Comparison of ENCODE assay signal across 9 cellular contexts in the genomic region with DNA sequence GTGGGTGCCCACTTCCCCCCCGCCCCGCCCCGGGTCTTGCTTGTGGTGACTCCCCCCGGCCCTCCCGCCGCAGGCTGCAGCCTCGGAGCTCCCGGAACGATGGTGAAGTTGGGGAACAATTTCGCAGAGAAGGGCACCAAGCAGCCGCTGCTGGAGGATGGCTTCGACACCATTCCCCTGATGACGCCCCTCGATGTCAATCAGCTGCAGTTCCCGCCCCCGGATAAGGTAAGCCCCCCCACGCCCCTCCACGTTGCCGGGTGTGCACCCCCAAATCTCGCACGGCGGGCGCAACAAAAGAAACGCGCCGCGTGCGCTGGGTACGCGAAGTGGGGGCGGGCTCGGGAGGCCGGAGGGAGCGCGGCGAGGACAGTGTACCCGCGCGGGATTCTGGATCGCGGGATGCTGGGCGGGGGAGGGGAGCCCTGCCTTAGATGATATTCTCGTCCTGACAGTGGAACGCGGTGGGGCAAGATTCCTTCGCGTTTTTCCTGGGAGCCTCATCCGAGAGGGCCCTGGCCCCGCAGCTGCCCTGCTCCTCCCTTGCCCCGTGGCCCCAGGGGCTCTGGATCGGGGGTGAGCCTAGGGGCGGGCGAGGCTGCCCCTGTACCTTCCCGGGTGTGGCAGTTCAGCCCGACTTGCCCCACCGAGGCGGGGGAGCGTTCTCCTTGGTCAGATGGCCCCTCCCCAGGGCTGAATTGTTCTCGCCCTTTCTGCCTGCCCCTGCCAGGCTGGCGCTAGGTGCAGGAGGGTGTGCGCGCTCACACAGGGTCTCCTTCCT. TPM values are rescaled to one million over a fixed set of nuclear protein-coding genes. Genes with fewer than 3 reads are reported as not detected.
A peak's percentile ranks its signal among the peaks of the same experiment; 100 is the strongest.
DNase-seq lines count a peak whose midpoint lies in the region; ATAC-seq, FAIRE-seq and TF ChIP-seq lines count a peak whose summit lies in the region.
"Had no signal": no experiment of that assay in that cellular context is flagged by ENCODE, and none has a peak within 500 bp of the region (broad histone marks: within the 10 kb centered on the region; RNA-seq: fewer than 3 reads in every experiment).

No MANE protein-coding gene starts in this region.

- CTCF ChIA-PET in PC-3 (lab: Charles Lee): no interaction called here

- H3K27ac ChIP-seq in GM23338 (ENCODE audit: low read depth) (no peak overlapping the region), PC-3 (ENCODE audit: low read length) (no peak overlapping the region), esophagus (ENCODE audit: low read depth in 2 of 2, low read length in 1 of 2) (no peak overlapping the region), psoas muscle (no peak overlapping the region)

- intact Hi-C loops in PC-3 (cut with micrococcal nuclease): no loop called here
- intact Hi-C loops in psoas muscle (cut with DNase I): no loop called here

- peaks cover 6% of the 10 kb centered on the region for H3K4me1 ChIP-seq in GM23338 (ENCODE audit: insufficient read depth)
- no peaks in the 10 kb centered on the region for H3K4me1 ChIP-seq in PC-3 (ENCODE audit: insufficient read depth, low read length)
- H3K4me1 ChIP-seq in esophagus (ENCODE audit: control insufficient read depth in 2 of 2, insufficient read depth in 2 of 2, low read length in 1 of 2): peaks cover 4 to 26% of the 10 kb centered on the region in 2 donors
- peaks cover 10% of the 10 kb centered on the region for H3K4me1 ChIP-seq in psoas muscle

- H3K4me3 Mint-ChIP-seq in GM23338: peak overlapping the region; percentile 70

- H3K9me3 ChIP-seq in PC-3 (ENCODE audit: low read length) (no peaks in the 10 kb centered on the region), esophagus (ENCODE audit: control insufficient read depth in 2 of 2, insufficient read depth in 1 of 2, low read depth in 1 of 2, low read length in 1 of 2) (peaks cover 0 to 3% of the 10 kb centered on the region in 2 donors), psoas muscle (no peaks in the 10 kb centered on the region)

- FAIRE-seq in GM12892 (lab: Jason Lieb, UNC): no peak
- FAIRE-seq: TTC549 had no signal

- H3K9me2 ChIP-seq in GM23338 (ENCODE audit: insufficient read depth) (no peaks in the 10 kb centered on the region), PC-3 (replicated peaks; ENCODE audit: low read length) (no peaks in the 10 kb centered on the region)

- no peak overlapping the region for H3K9ac ChIP-seq in PC-3 (ENCODE audit: low read length)

- H3K27ac Mint-ChIP-seq in GM23338: no peak overlapping the region

- H3K4me3 ChIP-seq in GM23338 (peak overlapping the region; percentile 84), PC-3 (ENCODE audit: low read length) (no peak overlapping the region), esophagus (ENCODE audit: low read depth in 1 of 2, low read length in 2 of 2) (peak overlapping the region; percentile 53 to 70), psoas muscle (peak overlapping the region; percentile 60)

- ATAC-seq in GM23338 (peak; percentile 10), PC-3 (no peak), psoas muscle (no peak), GM21423 (IDR thresholded peaks at IDR 0.05; ENCODE audit: unreplicated experiment) (no peak), GM18870 (IDR thresholded peaks at IDR 0.05; ENCODE audit: unreplicated experiment) (no peak)

- H3F3A ChIP-seq in GM23338 (replicated peaks; ENCODE audit: low read depth) (no peaks in the 10 kb centered on the region), PC-3 (ENCODE audit: low read length, unreplicated experiment) (no peaks in the 10 kb centered on the region)

- H3K27me3 Mint-ChIP-seq in GM23338 (ENCODE audit: insufficient read depth, low read depth, poor library complexity): peaks cover 35% of the 10 kb centered on the region

- no peaks in the 10 kb centered on the region; the same call in 1 of the 2 replicates for H4K20me1 ChIP-seq in GM23338 (replicated peaks; ENCODE audit: insufficient read depth)
- no peaks in the 10 kb centered on the region for H4K20me1 ChIP-seq in PC-3 (ENCODE audit: low read length)

- WGBS in esophagus, 2 donors: 2 to 3% methylated on average over 58 to 62 of the region's 62 CpGs
- 2 to 4% (median 3%) methylated on average over 53 to 62 of the region's 62 CpGs for WGBS in psoas muscle, 3 donors

- peaks cover 14% of the 10 kb centered on the region for H3K36me3 Mint-ChIP-seq in GM23338 (ENCODE audit: low read depth)

- peaks cover 13% of the 10 kb centered on the region for H3K4me1 Mint-ChIP-seq in GM23338

- BruUV-seq in PC-3 (replicated peaks; lab: Mats Ljungman, UMichigan): no TSS peak

- no peak for TF ChIP-seq CTCF in GM23338 (conservative IDR thresholded peaks at IDR 0.05; ENCODE audit: low read depth in 2 of 2)
- TF ChIP-seq CTCF in PC-3 (conservative IDR thresholded peaks at IDR 0.05; ENCODE audit: low read depth, low read length): no peak
- TF ChIP-seq CTCF in psoas muscle (IDR thresholded peaks at IDR 0.05): no peak

- H2AFZ ChIP-seq in GM23338 (peak overlapping the region; percentile 59; the same call in 1 of the 2 replicates), PC-3 (ENCODE audit: low read length) (no peak overlapping the region)

- H3K4me2 ChIP-seq in GM23338: peak overlapping the region; percentile 92
- H3K4me2 ChIP-seq in PC-3 (ENCODE audit: low read length): 0 out of 2 replicates have a peak overlapping the region, but pooled peaks have one; percentile 26

- POLR2A ChIA-PET in PC-3 (lab: Charles Lee; ENCODE audit: unreplicated experiment): no interaction called here

- H3K79me2 ChIP-seq in GM23338 (replicated peaks; ENCODE audit: insufficient read depth) (no peaks in the 10 kb centered on the region), PC-3 (ENCODE audit: low read length) (no peaks in the 10 kb centered on the region)

- H3K36me3 ChIP-seq in GM23338 (ENCODE audit: insufficient read depth): no peaks in the 10 kb centered on the region
- no peaks in the 10 kb centered on the region for H3K36me3 ChIP-seq in PC-3 (ENCODE audit: low read depth, low read length)
- peaks cover 0 to 7% of the 10 kb centered on the region in 2 donors for H3K36me3 ChIP-seq in esophagus (ENCODE audit: control insufficient read depth in 2 of 2, insufficient read depth in 2 of 2, low read length in 1 of 2)
- H3K36me3 ChIP-seq in psoas muscle (ENCODE audit: insufficient read depth in 1 of 2, low read depth in 1 of 2): no peaks in the 10 kb centered on the region

- H3K27me3 ChIP-seq in GM23338 (ENCODE audit: insufficient read depth) (peaks cover 48% of the 10 kb centered on the region), PC-3 (ENCODE audit: low read length) (peaks cover 42% of the 10 kb centered on the region), esophagus (ENCODE audit: control insufficient read depth in 1 of 2, insufficient read depth in 2 of 2, low read length in 2 of 2) (no peaks in the 10 kb centered on the region), psoas muscle (ENCODE audit: insufficient read depth in 3 of 3, low read length in 2 of 3) (peaks cover 0 to 65% (median 35%) of the 10 kb centered on the region in 3 donors)

- no peaks in the 10 kb centered on the region; the same call in 1 of the 3 replicates for H3K9me3 Mint-ChIP-seq in GM23338

- TF ChIP-seq POLR2A in GM12892 (IDR thresholded peaks at IDR 0.05; ENCODE audit: low read depth, low read length): no peak

- DNase-seq in GM23338 (ENCODE audit: low spot score) (peak; percentile 58), PC-3 (no peak), psoas muscle (peak in 1 of 2 donors; percentile 34), NCI-H1694 (lab: John Stamatoyannopoulos, UW) (no peak), GM12892 (ENCODE audit: insufficient read length) (no peak)

TF ChIP-seq in GM23338, 12 proteins besides CTCF, POLR2A, EP300 and RAD21 (continues in another document):
- no peak for TF ChIP-seq ZNF114 (CRISPR knock-in tag; IDR thresholded peaks at IDR 0.05)
- TF ChIP-seq JUNB (IDR thresholded peaks at IDR 0.05; ENCODE audit: unreplicated experiment): no peak

RNA-seq across cellular contexts. Expression of a gene that starts 0.8 kb away (rescaled TPM):
- total RNA-seq in GM23338 (2014; rRNA removed; shearing (Covaris generic)): 28.7 and 34.5 TPM in 2 replicates
- 16.5 and 17.4 TPM in 2 replicates for polyA plus RNA-seq in GM23338 (2016; fragmentation: Nextera tagmentation; extraction: Ambion mirVana)
- not detected in 2 replicates for total RNA-seq in PC-3 (2014; rRNA removed)
- 10 to 100 TPM; 11.3 to 23.6 TPM for polyA plus RNA-seq in esophagus
- total RNA-seq in psoas muscle: under 1 TPM in 3 of 4 donors, not detected in 1; 0.11 to 0.50 (median 0.28) TPM
- under 1 TPM in 2 of 3 donors, not detected in 1; 0.12 to 0.36 TPM for polyA plus RNA-seq in psoas muscle
- polyA plus RNA-seq in GM12892 (2012; ENCODE audit: missing spikeins): 0.40 TPM

Comparison
In these comparisons a context has a peak if more than half of its experiments do, and no peak if none do; other contexts are left out.
1. RNA of a gene that starts 0.8 kb away (total RNA-seq): 28.7 to 34.5 TPM in GM23338; 0.11 to 0.50 TPM in psoas muscle and not detected in PC-3; every median in the first group is over 10 times any median in the second.